30 cellular contexts compared by ENCODE assay signal in genomic region chr3:14539384-14540208, GRCh38. TPM values are rescaled to one million over a fixed set of nuclear protein-coding genes. Genes with fewer than 3 reads are reported as not detected.
DNase-seq lines count a peak whose midpoint lies in the region; ATAC-seq, FAIRE-seq and TF ChIP-seq lines count a peak whose summit lies in the region.
"Had no signal": no experiment of that assay in that cellular context is flagged by ENCODE, and none has a peak within 500 bp of the region (broad histone marks: within the 10 kb centered on the region; RNA-seq: fewer than 3 reads in every experiment).

No MANE protein-coding gene starts in this region.

- no peaks in the 10 kb centered on the region for H3K9me3 Mint-ChIP-seq in activated T-helper 17 cell treated with anti-CD3 and anti-CD28 coated beads, Interleukin-2, amount 50 U/mL, for 72 hours
- H3K9me3 Mint-ChIP-seq: activated T-cell treated with anti-CD3 and anti-CD28 coated beads, Interleukin-2, amount 50 U/mL, for 24 hours; endodermal cell had no signal

- H3K27me3 Mint-ChIP-seq in activated T-helper 17 cell treated with anti-CD3 and anti-CD28 coated beads, Interleukin-2, amount 50 U/mL, for 72 hours: no peaks in the 10 kb centered on the region
- H3K27me3 Mint-ChIP-seq: activated CD4-positive, alpha-beta T cell treated with anti-CD3 and anti-CD28 coated beads for 36 hours; activated T-cell treated with anti-CD3 and anti-CD28 coated beads, Interleukin-2, amount 50 U/mL, for 24 hours had no signal

- H3K27ac Mint-ChIP-seq in activated T-helper 17 cell treated with anti-CD3 and anti-CD28 coated beads, Interleukin-2, amount 50 U/mL, for 72 hours: no peak overlapping the region
- H3K27ac Mint-ChIP-seq: activated CD4-positive, alpha-beta T cell treated with anti-CD3 and anti-CD28 coated beads for 36 hours; activated T-cell treated with anti-CD3 and anti-CD28 coated beads, Interleukin-2, amount 50 U/mL, for 24 hours; endodermal cell; T-helper 17 cell had no signal

- in situ Hi-C loops in gastrocnemius medialis (cut with MboI; ENCODE audit: low sequenced_read_pairs in 4 of 4): no loop called here

- no peak for DNase-seq in dorsolateral prefrontal cortex
- DNase-seq in lower lobe of right lung: peak; percentile 20
- DNase-seq in gastrocnemius medialis: peak in 1 of 2 donors; percentile 58
- DNase-seq in urothelium cell line (ENCODE audit: low spot score): no peak
- DNase-seq: activated CD4-positive, alpha-beta T cell treated with anti-CD3 and anti-CD28 coated beads for 36 hours; activated naive CD4-positive, alpha-beta T cell treated with Interleukin-2 at 50 U/mL for 16 hours; activated T-cell treated with anti-CD3 and anti-CD28 coated beads, Interleukin-2, amount 50 U/mL, for 24 hours; cortex of kidney; endodermal cell; KBM-7; MM.1S; NCI-H2171; NCI-H524; stimulated activated naive CD8-positive, alpha-beta T cell treated with anti-CD3 and anti-CD28 coated beads, Interleukin-15, Interleukin-2, amounts not matched to agents 100 U/mL and 50 U/mL, for 24 hours; T-helper 17 cell; transverse colon had no signal

- intact Hi-C loops in dorsolateral prefrontal cortex (cut with DNase I): no loop called here
- intact Hi-C loops in lower lobe of right lung (cut with DNase I): no loop called here
- intact Hi-C loops in gastrocnemius medialis (cut with DNase I; ENCODE audit: low total_unique reads): loop anchor here (1.0 to 5.0 kb wide), 2 partner anchors 15 to 217 kb away; no protein-coding TSS in a partner anchor

- peaks cover 9% of the 10 kb centered on the region; the same call in 1 of the 2 replicates for H3K4me1 ChIP-seq in BLaER1
- no peaks in the 10 kb centered on the region for H3K4me1 ChIP-seq in lower lobe of right lung
- peaks cover 72 to 74% of the 10 kb centered on the region in 2 donors for H3K4me1 ChIP-seq in gastrocnemius medialis
- H3K4me1 ChIP-seq: adrenal gland, transverse colon had no signal

- no peak for ATAC-seq in lower lobe of right lung
- peak; percentile 25 to 31 for ATAC-seq in gastrocnemius medialis
- ATAC-seq in GM18867 (IDR thresholded peaks at IDR 0.05; ENCODE audit: unreplicated experiment): no peak
- ATAC-seq in activated T-helper 17 cell treated with anti-CD3 and anti-CD28 coated beads, Interleukin-2, amount 50 U/mL, for 72 hours (replicated peaks): no peak
- ATAC-seq in HG03159 (IDR thresholded peaks at IDR 0.05; ENCODE audit: unreplicated experiment): no peak
- ATAC-seq: activated CD4-positive, alpha-beta T cell treated with anti-CD3 and anti-CD28 coated beads for 36 hours; stimulated activated naive CD8-positive, alpha-beta T cell treated with anti-CD3 and anti-CD28 coated beads, Interleukin-15, Interleukin-2, amounts not matched to agents 100 U/mL and 50 U/mL, for 24 hours; T-helper 17 cell had no signal

- H3K4me3 Mint-ChIP-seq in activated T-helper 17 cell treated with anti-CD3 and anti-CD28 coated beads, Interleukin-2, amount 50 U/mL, for 72 hours: no peak overlapping the region
- H3K4me3 Mint-ChIP-seq: activated CD4-positive, alpha-beta T cell treated with anti-CD3 and anti-CD28 coated beads for 36 hours; activated T-cell treated with anti-CD3 and anti-CD28 coated beads, Interleukin-2, amount 50 U/mL, for 24 hours; endodermal cell; T-helper 17 cell had no signal

- H4K20me1 ChIP-seq in BLaER1: no peaks in the 10 kb centered on the region

- H3K27me3 ChIP-seq in BLaER1 (no peaks in the 10 kb centered on the region), dorsolateral prefrontal cortex (peaks cover 0 to 29% (median 6%) of the 10 kb centered on the region in 45 donors), lower lobe of right lung (ENCODE audit: low read depth) (peaks cover 7% of the 10 kb centered on the region), gastrocnemius medialis (no peaks in the 10 kb centered on the region)
- H3K27me3 ChIP-seq: adrenal gland, transverse colon had no signal

- H3K27ac ChIP-seq in BLaER1 (no peak overlapping the region), dorsolateral prefrontal cortex (peak overlapping the region in 8 of 59 donors; percentile 3 to 29 (median 20)), lower lobe of right lung (no peak overlapping the region), gastrocnemius medialis (peak overlapping the region; percentile 94 to 97 (median 94))
- H3K27ac ChIP-seq: adrenal gland, neutrophil, transverse colon had no signal

- TF ChIP-seq CTCF in dorsolateral prefrontal cortex (IDR thresholded peaks at IDR 0.05 in 54 of 56, conservative IDR thresholded peaks at IDR 0.05 in 2 of 56; ENCODE audit: low read depth in 1 of 56, partially characterized antibody in 56 of 56) (no peak), lower lobe of right lung (IDR thresholded peaks at IDR 0.05) (no peak), gastrocnemius medialis (IDR thresholded peaks at IDR 0.05 in 4 of 5, conservative IDR thresholded peaks at IDR 0.05 in 1 of 5) (no peak)

- no peak for TF ChIP-seq POLR2A in gastrocnemius medialis (IDR thresholded peaks at IDR 0.05)

- H3K4me3 ChIP-seq in BLaER1 (no peak overlapping the region), dorsolateral prefrontal cortex (peak overlapping the region in 43 of 59 donors; percentile 0 to 55 (median 30)), lower lobe of right lung (no peak overlapping the region), gastrocnemius medialis (peak overlapping the region; percentile 54 to 74 (median 55))
- H3K4me3 ChIP-seq: adrenal gland, transverse colon had no signal

- H3K36me3 ChIP-seq in BLaER1: no peaks in the 10 kb centered on the region
- no peaks in the 10 kb centered on the region for H3K36me3 ChIP-seq in lower lobe of right lung
- no peaks in the 10 kb centered on the region for H3K36me3 ChIP-seq in gastrocnemius medialis
- H3K36me3 ChIP-seq: adrenal gland, esophagus muscularis mucosa, neutrophil, transverse colon had no signal

- no peak overlapping the region for H3K9ac ChIP-seq in BLaER1

- H3K36me3 Mint-ChIP-seq in activated T-helper 17 cell treated with anti-CD3 and anti-CD28 coated beads, Interleukin-2, amount 50 U/mL, for 72 hours (ENCODE audit: low read depth): no peaks in the 10 kb centered on the region

- peak overlapping the region; percentile 17; the same call in 1 of the 2 replicates for H3K4me2 ChIP-seq in BLaER1

- H3K9me3 ChIP-seq in BLaER1 (no peaks in the 10 kb centered on the region), lower lobe of right lung (no peaks in the 10 kb centered on the region), gastrocnemius medialis (no peaks in the 10 kb centered on the region)
- H3K9me3 ChIP-seq: adrenal gland, esophagus muscularis mucosa, neutrophil, transverse colon had no signal

- no peak for FAIRE-seq in urothelium cell line (lab: Jason Lieb, UNC)
- FAIRE-seq: A204.1, frontal cortex, G401.6, keratinocyte had no signal

- H3K4me1 Mint-ChIP-seq in activated T-helper 17 cell treated with anti-CD3 and anti-CD28 coated beads, Interleukin-2, amount 50 U/mL, for 72 hours: no peaks in the 10 kb centered on the region
- H3K4me1 Mint-ChIP-seq: activated CD4-positive, alpha-beta T cell treated with anti-CD3 and anti-CD28 coated beads for 36 hours; T-helper 17 cell had no signal

RNA-seq across cellular contexts. Expression of gene GRIP2, which starts 0.5 kb away (rescaled TPM):
- total RNA-seq in dorsolateral prefrontal cortex (10 to 100 TPM in 110 of 120 experiments, 1 to 10 TPM in 10; 3.2 to 29.0 (median 17.6) TPM), lower lobe of right lung (1.1 TPM), gastrocnemius medialis (10 to 100 TPM in 1 of 4 donors, 1 to 10 TPM in 3; 2.8 to 12.6 (median 4.6) TPM)
- under 1 TPM in 1 of 2 donors, not detected in 1; 0.21 TPM for total RNA-seq in activated T-helper 17 cell treated with anti-CD3 and anti-CD28 coated beads, Interleukin-2, amount 50 U/mL, for 72 hours
- total RNA-seq: activated CD4-positive, alpha-beta T cell treated with anti-CD3 and anti-CD28 coated beads for 36 hours; activated CD8-positive, alpha-beta memory T cell treated with anti-CD3 and anti-CD28 coated beads for 36 hours; HT-29; lung microvascular endothelial cell had no signal

Comparison
In these comparisons a context has a peak if more than half of its experiments do, and no peak if none do; other contexts are left out.
1. H3K27ac ChIP-seq: peak in gastrocnemius medialis (4 of 4); none in BLaER1 (single experiment) and lower lobe of right lung (single experiment).
2. H3K4me3 ChIP-seq: peak in dorsolateral prefrontal cortex (43 of 59) and gastrocnemius medialis (4 of 4); none in BLaER1 (single experiment) and lower lobe of right lung (single experiment).
3. ATAC-seq: peak in gastrocnemius medialis (2 of 2); none in lower lobe of right lung (0 of 2), GM18867 (single experiment), activated T-helper 17 cell treated with anti-CD3 and anti-CD28 coated beads, Interleukin-2, amount 50 U/mL, for 72 hours (single experiment) and HG03159 (single experiment).